ENCODE assay signal across 2 cellular contexts in genomic region chr19:48413879-48414623, GRCh38.
TF ChIP-seq lines count a peak whose summit lies in the region.

No MANE protein-coding gene starts in this region.

TF ChIP-seq in GM23338, 12 proteins besides CTCF, POLR2A, EP300 and RAD21:
- no peak for TF ChIP-seq CREB1 (CRISPR knock-in tag; IDR thresholded peaks at IDR 0.05; ENCODE audit: low read depth)
- TF ChIP-seq ZNF114 (CRISPR knock-in tag; IDR thresholded peaks at IDR 0.05): no peak
- TF ChIP-seq POLR2AphosphoS5 (IDR thresholded peaks at IDR 0.05; ENCODE audit: low read depth): no peak
- TF ChIP-seq ZNF331 (CRISPR knock-in tag; IDR thresholded peaks at IDR 0.05; ENCODE audit: low read depth): no peak
- no peak for TF ChIP-seq NANOG (IDR thresholded peaks at IDR 0.05; ENCODE audit: borderline replicate concordance)
- no peak for TF ChIP-seq JUNB (IDR thresholded peaks at IDR 0.05; ENCODE audit: unreplicated experiment)
- TF ChIP-seq EZH2 (IDR thresholded peaks at IDR 0.05; ENCODE audit: low read depth, unreplicated experiment): no peak
- TF ChIP-seq ZNF462 (CRISPR knock-in tag; IDR thresholded peaks at IDR 0.05): no peak
- TF ChIP-seq STAT1 (IDR thresholded peaks at IDR 0.05; ENCODE audit: unreplicated experiment): no peak
- no peak for TF ChIP-seq ETS1 (IDR thresholded peaks at IDR 0.05)
- TF ChIP-seq EZH2phosphoT487 (IDR thresholded peaks at IDR 0.05; ENCODE audit: unreplicated experiment): no peak
- TF ChIP-seq REST (IDR thresholded peaks at IDR 0.05; ENCODE audit: unreplicated experiment): no peak

TF ChIP-seq in K562, 482 proteins besides CTCF, POLR2A, EP300 and RAD21:
- TF ChIP-seq ATF4 (CRISPR knock-in tag; IDR thresholded peaks at IDR 0.05): no peak
- no peak for TF ChIP-seq ZC3H4 (CRISPR knock-in tag; IDR thresholded peaks at IDR 0.05; ENCODE audit: borderline replicate concordance)
- TF ChIP-seq ZBTB34 (CRISPR knock-in tag; IDR thresholded peaks at IDR 0.05): no peak
- no peak for TF ChIP-seq TFAM (CRISPR knock-in tag; conservative IDR thresholded peaks at IDR 0.05)
- TF ChIP-seq ZNF311 (CRISPR knock-in tag; IDR thresholded peaks at IDR 0.05): no peak
- peak; percentile 86; the same call in 1 of the 2 replicates for TF ChIP-seq ZBTB33 (CRISPR knock-in tag; IDR thresholded peaks at IDR 0.05)
- TF ChIP-seq PTRF (tag; IDR thresholded peaks at IDR 0.05): no peak
- no peak for TF ChIP-seq RCOR1 (IDR thresholded peaks at IDR 0.05; ENCODE audit: borderline replicate concordance in 1 of 2, low read depth in 2 of 2, low read length in 2 of 2)
- TF ChIP-seq EGR1 (conservative IDR thresholded peaks at IDR 0.05): 0 out of 2 replicates have a peak, but pooled peaks have one; percentile 21
- no peak for TF ChIP-seq ETV1 (tag; conservative IDR thresholded peaks at IDR 0.05; ENCODE audit: low read depth)
- TF ChIP-seq ZNF449 (CRISPR knock-in tag; IDR thresholded peaks at IDR 0.05): no peak
- TF ChIP-seq ZNF764 (CRISPR knock-in tag; IDR thresholded peaks at IDR 0.05; ENCODE audit: low read depth): no peak
- no peak for TF ChIP-seq STAT5A (IDR thresholded peaks at IDR 0.05; ENCODE audit: borderline replicate concordance, low read length)
